ENCODE assay signal across 8 cellular contexts in genomic region chr7:30286749-30287148, GRCh38. TPM values are rescaled to one million over a fixed set of nuclear protein-coding genes. Genes with fewer than 3 reads are reported as not detected.
A peak's percentile ranks its signal among the peaks of the same experiment; 100 is the strongest.
DNase-seq lines count a peak whose midpoint lies in the region; ATAC-seq, FAIRE-seq and TF ChIP-seq lines count a peak whose summit lies in the region.

No MANE protein-coding gene starts in this region.

- H3K4me3 Mint-ChIP-seq in astrocyte (ENCODE audit: unreplicated experiment): peak overlapping the region; percentile 94

- no peaks in the 10 kb centered on the region for H3K27me3 Mint-ChIP-seq in astrocyte (ENCODE audit: low read depth, unreplicated experiment)

- H3K27ac ChIP-seq in cardiac muscle cell (peak overlapping the region; percentile 93), astrocyte (ENCODE audit: low read depth, low read length) (no peak overlapping the region), lower lobe of right lung (peak overlapping the region; percentile 98), urinary bladder (ENCODE audit: low read depth) (peak overlapping the region; percentile 45)

- H3K4me1 ChIP-seq in cardiac muscle cell (ENCODE audit: low read depth): peaks cover 25% of the 10 kb centered on the region
- H3K4me1 ChIP-seq in astrocyte (ENCODE audit: insufficient read depth, low read length): no peaks in the 10 kb centered on the region
- peaks cover 56% of the 10 kb centered on the region for H3K4me1 ChIP-seq in lower lobe of right lung
- no peaks in the 10 kb centered on the region for H3K4me1 ChIP-seq in urinary bladder (ENCODE audit: insufficient read depth)

- ATAC-seq in lower lobe of right lung: no peak
- ATAC-seq in GM21717 (IDR thresholded peaks at IDR 0.05; ENCODE audit: unreplicated experiment): no peak

- no peaks in the 10 kb centered on the region for H3K9me3 ChIP-seq in cardiac muscle cell (ENCODE audit: low read depth)
- H3K9me3 ChIP-seq in astrocyte (ENCODE audit: insufficient read depth, low read depth, low read length): no peaks in the 10 kb centered on the region
- no peaks in the 10 kb centered on the region for H3K9me3 ChIP-seq in lower lobe of right lung

- H2AFZ ChIP-seq in astrocyte (ENCODE audit: low read depth, low read length): no peak overlapping the region

- H3K36me3 ChIP-seq in cardiac muscle cell: no peaks in the 10 kb centered on the region
- no peaks in the 10 kb centered on the region for H3K36me3 ChIP-seq in astrocyte (ENCODE audit: insufficient read depth, low read length)
- no peaks in the 10 kb centered on the region for H3K36me3 ChIP-seq in lower lobe of right lung
- H3K36me3 ChIP-seq in urinary bladder (ENCODE audit: insufficient read depth): no peaks in the 10 kb centered on the region

- no peaks in the 10 kb centered on the region for H4K20me1 ChIP-seq in astrocyte (ENCODE audit: insufficient read depth, low read length)

- peak overlapping the region; percentile 97 for H3K4me2 ChIP-seq in astrocyte (ENCODE audit: low read length)

- intact Hi-C loops in cardiac septum (cut with DNase I) (no loop called here), lower lobe of right lung (cut with DNase I) (no loop called here)

- no peaks in the 10 kb centered on the region for H3K79me2 ChIP-seq in astrocyte (ENCODE audit: insufficient read depth, low read length)

- peaks cover 2% of the 10 kb centered on the region for H3K9me3 Mint-ChIP-seq in astrocyte (ENCODE audit: unreplicated experiment)

- no peak for TF ChIP-seq CTCF in cardiac muscle cell (IDR thresholded peaks at IDR 0.05; ENCODE audit: low read depth, low read length)
- no peak for TF ChIP-seq CTCF in astrocyte (IDR thresholded peaks at IDR 0.05; ENCODE audit: insufficient read depth, low read depth, low read length)
- TF ChIP-seq CTCF in lower lobe of right lung (IDR thresholded peaks at IDR 0.05): no peak
- no peak for TF ChIP-seq CTCF in GM20000 (IDR thresholded peaks at IDR 0.05; ENCODE audit: extremely low read depth, missing control alignments)

- peaks cover 32% of the 10 kb centered on the region for H3K4me1 Mint-ChIP-seq in astrocyte (ENCODE audit: low read depth, unreplicated experiment)

- H3K36me3 Mint-ChIP-seq in astrocyte (ENCODE audit: low read depth, unreplicated experiment): no peaks in the 10 kb centered on the region

- no peak overlapping the region for H3K9ac ChIP-seq in astrocyte (ENCODE audit: low read length)

- 78% methylated on average over 11 of the region's 11 CpGs for WGBS in urinary bladder

- peak overlapping the region; percentile 96 for H3K4me3 ChIP-seq in cardiac muscle cell
- H3K4me3 ChIP-seq in astrocyte (ENCODE audit: insufficient read depth, low read depth, low read length): peak overlapping the region; percentile 76
- H3K4me3 ChIP-seq in lower lobe of right lung: peak overlapping the region; percentile 66
- H3K4me3 ChIP-seq in urinary bladder (ENCODE audit: low read depth, low read length): peak overlapping the region; percentile 25

- no peaks in the 10 kb centered on the region for H3K27me3 ChIP-seq in cardiac muscle cell
- H3K27me3 ChIP-seq in astrocyte (ENCODE audit: insufficient read depth, low read length): no peaks in the 10 kb centered on the region
- H3K27me3 ChIP-seq in lower lobe of right lung (ENCODE audit: low read depth): no peaks in the 10 kb centered on the region

- no peak for FAIRE-seq in astrocyte (lab: Jason Lieb, UNC)

- DNase-seq in cardiac muscle cell (ENCODE audit: low read depth in 1 of 2, low spot score in 1 of 2) (no peak), cardiac septum (ENCODE audit: low spot score) (no peak), astrocyte (ENCODE audit: low read depth) (no peak), lower lobe of right lung (no peak), GM20000 (ENCODE audit: low spot score) (no peak), glomerular visceral epithelial cell (ENCODE audit: extremely low spot score) (no peak)

- peak overlapping the region; percentile 86 for H3K27ac Mint-ChIP-seq in astrocyte (ENCODE audit: unreplicated experiment)

RNA-seq across cellular contexts. Expression of gene ZNRF2, which starts 2.4 kb away (rescaled TPM):
- 29.8 and 46.7 TPM in 2 replicates for total RNA-seq in cardiac muscle cell
- 18.6 and 29.5 TPM in 2 replicates for polyA plus RNA-seq in cardiac muscle cell
- total RNA-seq in cardiac septum: 11.7 TPM
- 9.2 and 9.9 TPM in 2 replicates for total RNA-seq in astrocyte
- 26.6 TPM for total RNA-seq in lower lobe of right lung
- total RNA-seq in urinary bladder: 40.0 TPM
- polyA plus RNA-seq in urinary bladder: 5.6 TPM

Comparison
In these comparisons a context has a peak if more than half of its experiments do, and no peak if none do; other contexts are left out.
1. H3K4me3 ChIP-seq: peak in every context shown above with its lines; median percentile 96 in cardiac muscle cell; 76 in astrocyte; 66 in lower lobe of right lung; 25 in urinary bladder.